In genomic region chr1:116560704-116561490, GRCh38 we compare ENCODE assay signal across 12 cellular contexts. TPM values are rescaled to one million over a fixed set of nuclear protein-coding genes. Genes with fewer than 3 reads are reported as not detected.
DNase-seq lines count a peak whose midpoint lies in the region; ATAC-seq and TF ChIP-seq lines count a peak whose summit lies in the region.
"Had no signal": no experiment of that assay in that cellular context is flagged by ENCODE, and none has a peak within 500 bp of the region (broad histone marks: within the 10 kb centered on the region; RNA-seq: fewer than 3 reads in every experiment).

No MANE protein-coding gene starts in this region.

- ATAC-seq in GM21529 (IDR thresholded peaks at IDR 0.05; ENCODE audit: unreplicated experiment) (peak; percentile 22), memory B cell (ENCODE audit: low read depth) (no peak), heart right ventricle (no peak)

- no peak for DNase-seq in activated CD4-positive, alpha-beta T cell treated with anti-CD3 and anti-CD28 coated beads, Interleukin-2, amount 10 ng/mL, durations not matched to agents 24 days and 14 days
- DNase-seq in activated CD4-positive, alpha-beta T cell treated with anti-CD3 and anti-CD28 coated beads for 48 hours: no peak
- peak; percentile 36 for DNase-seq in OCI-M1 (lab: John Stamatoyannopoulos, UW)
- no peak for DNase-seq in memory B cell (ENCODE audit: low spot score in 2 of 2)
- no peak for DNase-seq in prostate gland (ENCODE audit: low spot score)
- DNase-seq in heart right ventricle: no peak
- DNase-seq in superior temporal gyrus (ENCODE audit: extremely low spot score): no peak
- DNase-seq: 8988T, NCI-H2171 treated with DMSO at 0.1 percent for 48 hours had no signal

- H3K27me3 ChIP-seq in prostate gland (replicated peaks; ENCODE audit: insufficient read depth): no peaks in the 10 kb centered on the region
- H3K27me3 ChIP-seq in heart right ventricle: no peaks in the 10 kb centered on the region
- H3K27me3 ChIP-seq: SJSA1 had no signal

- no peak for TF ChIP-seq CTCF in prostate gland (IDR thresholded peaks at IDR 0.05)
- no peak for TF ChIP-seq CTCF in heart right ventricle (IDR thresholded peaks at IDR 0.05)

- no peaks in the 10 kb centered on the region for H3K9me3 ChIP-seq in prostate gland
- H3K9me3 ChIP-seq in heart right ventricle: peaks cover 0 to 18% (median 0%) of the 10 kb centered on the region in 11 donors
- H3K9me3 ChIP-seq: SJSA1 had no signal

- H3K4me1 ChIP-seq in prostate gland (replicated peaks): no peaks in the 10 kb centered on the region
- H3K4me1 ChIP-seq in heart right ventricle: peaks cover 0 to 76% (median 21%) of the 10 kb centered on the region in 9 donors

- H3K36me3 ChIP-seq in prostate gland (no peaks in the 10 kb centered on the region), heart right ventricle (peaks cover 0 to 7% (median 0%) of the 10 kb centered on the region in 9 donors)
- H3K36me3 ChIP-seq: SJSA1 had no signal

- peaks cover 60% of the 10 kb centered on the region for H3K36me3 Mint-ChIP-seq in activated CD4-positive, alpha-beta T cell treated with anti-CD3 and anti-CD28 coated beads, Interleukin-2, amount 10 ng/mL, durations not matched to agents 24 days and 14 days (ENCODE audit: low read depth)
- peaks cover 25% of the 10 kb centered on the region for H3K36me3 Mint-ChIP-seq in memory B cell

- no peak overlapping the region for H3K4me3 Mint-ChIP-seq in activated CD4-positive, alpha-beta T cell treated with anti-CD3 and anti-CD28 coated beads, Interleukin-2, amount 10 ng/mL, durations not matched to agents 24 days and 14 days
- H3K4me3 Mint-ChIP-seq in memory B cell: peak overlapping the region; percentile 35
- H3K4me3 Mint-ChIP-seq: brain had no signal

- H3K27me3 Mint-ChIP-seq in activated CD4-positive, alpha-beta T cell treated with anti-CD3 and anti-CD28 coated beads, Interleukin-2, amount 10 ng/mL, durations not matched to agents 24 days and 14 days: no peaks in the 10 kb centered on the region
- no peaks in the 10 kb centered on the region for H3K27me3 Mint-ChIP-seq in memory B cell
- H3K27me3 Mint-ChIP-seq: brain had no signal

- WGBS in prostate gland: 82% methylated on average over 4 of the region's 4 CpGs
- WGBS in heart right ventricle, 2 donors: 77 to 80% methylated on average over 4 of the region's 4 CpGs

- no peak overlapping the region for H3K27ac ChIP-seq in prostate gland
- H3K27ac ChIP-seq in heart right ventricle: no peak overlapping the region
- H3K27ac ChIP-seq: SJSA1 had no signal

- intact Hi-C loops in activated CD4-positive, alpha-beta T cell treated with anti-CD3 and anti-CD28 coated beads, Interleukin-2, amount 10 ng/mL, durations not matched to agents 24 days and 14 days (cut with micrococcal nuclease): no loop called here
- intact Hi-C loops in prostate gland (cut with DNase I) (no loop called here), heart right ventricle (cut with DNase I) (no loop called here)

- H3K27ac Mint-ChIP-seq in activated CD4-positive, alpha-beta T cell treated with anti-CD3 and anti-CD28 coated beads, Interleukin-2, amount 10 ng/mL, durations not matched to agents 24 days and 14 days: peak overlapping the region; percentile 11
- peak overlapping the region; percentile 94 for H3K27ac Mint-ChIP-seq in memory B cell
- H3K27ac Mint-ChIP-seq: brain had no signal

- H3K4me3 ChIP-seq in prostate gland (no peak overlapping the region), heart right ventricle (no peak overlapping the region)
- H3K4me3 ChIP-seq: SJSA1 had no signal

- TF ChIP-seq POLR2A in prostate gland (IDR thresholded peaks at IDR 0.05): no peak

- H3K4me1 Mint-ChIP-seq in activated CD4-positive, alpha-beta T cell treated with anti-CD3 and anti-CD28 coated beads, Interleukin-2, amount 10 ng/mL, durations not matched to agents 24 days and 14 days: peaks cover 71% of the 10 kb centered on the region
- H3K4me1 Mint-ChIP-seq in memory B cell: peaks cover 51% of the 10 kb centered on the region
- H3K4me1 Mint-ChIP-seq: brain had no signal

- H3K9me3 Mint-ChIP-seq in activated CD4-positive, alpha-beta T cell treated with anti-CD3 and anti-CD28 coated beads, Interleukin-2, amount 10 ng/mL, durations not matched to agents 24 days and 14 days: peaks cover 16% of the 10 kb centered on the region
- H3K9me3 Mint-ChIP-seq in memory B cell: peaks cover 12% of the 10 kb centered on the region

RNA-seq across cellular contexts. Expression of gene CD58, which starts 9.9 kb away (rescaled TPM):
- total RNA-seq in activated CD4-positive, alpha-beta T cell treated with anti-CD3 and anti-CD28 coated beads, Interleukin-2, amount 10 ng/mL, durations not matched to agents 24 days and 14 days: 26.5 and 31.0 TPM in 2 replicates
- total RNA-seq in prostate gland (10 to 100 TPM; 10.4 to 13.7 TPM), heart right ventricle (10 to 100 TPM; 17.2 to 41.1 (median 26.5) TPM)
- polyA plus RNA-seq in heart right ventricle: 10 to 100 TPM; 32.8 to 44.3 TPM
